Comparison of ENCODE assay signal across 21 cellular contexts in the genomic region with DNA sequence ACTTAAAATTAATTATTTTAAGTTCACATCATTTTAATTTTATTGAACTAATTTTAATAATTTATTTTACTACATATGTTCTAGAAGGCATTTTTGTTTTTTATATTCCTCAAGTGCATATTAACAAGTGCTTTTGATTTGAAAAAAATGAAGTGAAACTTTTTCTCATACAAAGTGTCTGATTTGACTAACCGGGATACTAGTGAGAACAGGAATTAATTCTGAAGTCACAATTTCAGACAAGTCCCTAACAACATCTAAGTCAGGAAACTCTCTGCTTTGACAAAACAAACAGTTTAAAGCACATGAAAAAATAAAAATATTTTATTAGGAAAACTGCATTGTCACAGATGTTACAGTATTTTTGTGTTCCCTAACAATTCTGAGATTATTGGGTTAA.
DNase-seq lines count a peak whose midpoint lies in the region; ATAC-seq and TF ChIP-seq lines count a peak whose summit lies in the region.
"Had no signal": no experiment of that assay in that cellular context is flagged by ENCODE, and none has a peak within 500 bp of the region (broad histone marks: within the 10 kb centered on the region; RNA-seq: fewer than 3 reads in every experiment).

No MANE protein-coding gene starts in this region.

- H3K36me3 Mint-ChIP-seq in HFFc6 (ENCODE audit: low read depth) (peaks cover 35% of the 10 kb centered on the region), neural progenitor cell (peaks cover 6% of the 10 kb centered on the region), CD14-positive monocyte (no peaks in the 10 kb centered on the region)
- H3K36me3 Mint-ChIP-seq in stimulated activated effector memory CD8-positive, alpha-beta T cell treated with anti-CD3 and anti-CD28 coated beads, Interleukin-12 subunit alpha, Interleukin-12 subunit beta, amount 100 ng/mL, for 72 hours, result no peaks in the 10 kb centered on the region
- H3K36me3 Mint-ChIP-seq: CD8-positive, alpha-beta memory T cell; IgD-negative memory B cell; T-cell had no signal

- H3K27ac ChIP-seq in neural progenitor cell, result no peak overlapping the region
- H3K27ac ChIP-seq: SJCRH30 had no signal

- TF ChIP-seq CTCF in GM12865 (IDR thresholded peaks at IDR 0.05; ENCODE audit: insufficient read depth, low read depth, low read length, missing control alignments) (no peak), HFFc6 (IDR thresholded peaks at IDR 0.05) (no peak), neural progenitor cell (IDR thresholded peaks at IDR 0.05) (no peak), CD14-positive monocyte (IDR thresholded peaks at IDR 0.05) (no peak)

- peak overlapping the region; percentile 93 for H3K27ac Mint-ChIP-seq in HFFc6
- peak overlapping the region; percentile 92 for H3K27ac Mint-ChIP-seq in neural progenitor cell
- no peak overlapping the region for H3K27ac Mint-ChIP-seq in CD14-positive monocyte
- H3K27ac Mint-ChIP-seq in stimulated activated effector memory CD8-positive, alpha-beta T cell treated with anti-CD3 and anti-CD28 coated beads, Interleukin-12 subunit alpha, Interleukin-12 subunit beta, amount 100 ng/mL, for 72 hours, result no peak overlapping the region
- H3K27ac Mint-ChIP-seq: CD8-positive, alpha-beta memory T cell; IgD-negative memory B cell; T-cell had no signal

- H3K79me2 ChIP-seq in neural progenitor cell (ENCODE audit: low read depth), result no peaks in the 10 kb centered on the region

- H3K9me3 Mint-ChIP-seq in HFFc6 (peaks cover 11% of the 10 kb centered on the region), neural progenitor cell (peaks cover 7% of the 10 kb centered on the region), CD14-positive monocyte (peaks cover 0 to 3% (median 0%) of the 10 kb centered on the region in 7 donors)
- no peaks in the 10 kb centered on the region for H3K9me3 Mint-ChIP-seq in stimulated activated effector memory CD8-positive, alpha-beta T cell treated with anti-CD3 and anti-CD28 coated beads, Interleukin-12 subunit alpha, Interleukin-12 subunit beta, amount 100 ng/mL, for 72 hours
- H3K9me3 Mint-ChIP-seq: CD8-positive, alpha-beta memory T cell; IgD-negative memory B cell had no signal

- H3K36me3 ChIP-seq in adipocyte (ENCODE audit: control insufficient read depth, insufficient read depth, low read length, severe bottlenecking), result no peaks in the 10 kb centered on the region
- H3K36me3 ChIP-seq in neural progenitor cell, result no peaks in the 10 kb centered on the region
- H3K36me3 ChIP-seq: BE2C, SJCRH30 had no signal

- H3K9ac ChIP-seq in adipocyte (ENCODE audit: low read length), result peak overlapping the region; percentile 40
- no peak overlapping the region for H3K9ac ChIP-seq in neural progenitor cell

- H3K4me3 Mint-ChIP-seq in HFFc6, result no peak overlapping the region
- H3K4me3 Mint-ChIP-seq in neural progenitor cell, result no peak overlapping the region
- no peak overlapping the region for H3K4me3 Mint-ChIP-seq in CD14-positive monocyte
- H3K4me3 Mint-ChIP-seq in stimulated activated effector memory CD8-positive, alpha-beta T cell treated with anti-CD3 and anti-CD28 coated beads, Interleukin-12 subunit alpha, Interleukin-12 subunit beta, amount 100 ng/mL, for 72 hours, result no peak overlapping the region
- H3K4me3 Mint-ChIP-seq: CD8-positive, alpha-beta memory T cell; IgD-negative memory B cell; T-cell had no signal

- peaks cover 3% of the 10 kb centered on the region for H3F3A ChIP-seq in neural progenitor cell (ENCODE audit: low read depth)

- H3K27me3 Mint-ChIP-seq in HFFc6 (ENCODE audit: insufficient read depth), result no peaks in the 10 kb centered on the region
- peaks cover 2% of the 10 kb centered on the region for H3K27me3 Mint-ChIP-seq in neural progenitor cell (ENCODE audit: insufficient read depth, low read depth)
- peaks cover 0 to 2% (median 0%) of the 10 kb centered on the region in 3 donors for H3K27me3 Mint-ChIP-seq in CD14-positive monocyte (ENCODE audit: low read depth in 3 of 3)
- H3K27me3 Mint-ChIP-seq: CD8-positive, alpha-beta memory T cell; IgD-negative memory B cell had no signal

- no peak overlapping the region for H3K4me3 ChIP-seq in GM12865 (ENCODE audit: low read depth, low read length)
- H3K4me3 ChIP-seq in adipocyte (ENCODE audit: low read length), result peak overlapping the region; percentile 18
- no peak overlapping the region for H3K4me3 ChIP-seq in neural progenitor cell
- H3K4me3 ChIP-seq: SJCRH30 had no signal

- intact Hi-C loops in CD14-positive monocyte (cut with micrococcal nuclease), result no loop called here

- ATAC-seq in stimulated activated effector memory CD8-positive, alpha-beta T cell treated with anti-CD3 and anti-CD28 coated beads, Interleukin-12 subunit alpha, Interleukin-12 subunit beta, amount 100 ng/mL, for 72 hours, result no peak
- ATAC-seq: T-cell had no signal

- H3K9me3 ChIP-seq in adipocyte (ENCODE audit: control insufficient read depth, low read length) (peaks cover 4% of the 10 kb centered on the region), neural progenitor cell (ENCODE audit: low read depth) (no peaks in the 10 kb centered on the region)
- H3K9me3 ChIP-seq: BE2C, SJCRH30 had no signal

- no peaks in the 10 kb centered on the region for H4K20me1 ChIP-seq in neural progenitor cell (ENCODE audit: low read depth)

- no peak overlapping the region for H3K4me2 ChIP-seq in neural progenitor cell

- peaks cover 69% of the 10 kb centered on the region for H3K4me1 Mint-ChIP-seq in HFFc6 (ENCODE audit: low read depth)
- H3K4me1 Mint-ChIP-seq in neural progenitor cell, result peaks cover 39% of the 10 kb centered on the region
- H3K4me1 Mint-ChIP-seq in CD14-positive monocyte, result no peaks in the 10 kb centered on the region
- H3K4me1 Mint-ChIP-seq in stimulated activated effector memory CD8-positive, alpha-beta T cell treated with anti-CD3 and anti-CD28 coated beads, Interleukin-12 subunit alpha, Interleukin-12 subunit beta, amount 100 ng/mL, for 72 hours, result no peaks in the 10 kb centered on the region
- H3K4me1 Mint-ChIP-seq: CD8-positive, alpha-beta memory T cell; IgD-negative memory B cell; T-cell had no signal

- peak; percentile 25 for DNase-seq in GM12865 (ENCODE audit: low read depth)
- DNase-seq in HFFc6, result no peak
- DNase-seq in adipocyte (ENCODE audit: low read depth), result no peak
- no peak for DNase-seq in neural progenitor cell (ENCODE audit: low spot score)
- DNase-seq in effector CD4-positive, alpha-beta T cell, result no peak
- DNase-seq in CD14-positive monocyte (ENCODE audit: low spot score), result no peak
- DNase-seq in glomerular visceral epithelial cell (ENCODE audit: extremely low spot score), result no peak
- no peak for DNase-seq in stimulated activated effector memory CD8-positive, alpha-beta T cell treated with anti-CD3 and anti-CD28 coated beads, Interleukin-12 subunit alpha, Interleukin-12 subunit beta, amount 100 ng/mL, for 72 hours (ENCODE audit: low spot score in 2 of 2)
- DNase-seq: BE2C; CD8-positive, alpha-beta memory T cell; DMS 273 treated with DMSO at 0.1 percent for 48 hours; GOT3; NCI-H1417 treated with DMSO at 0.1 percent for 48 hours; NCI-H2029; NCI-H2171 treated with DMSO at 0.1 percent for 48 hours; NCI-H510A; NCI-H82; RPMI8226; SJCRH30; T-cell had no signal

- H3K4me1 ChIP-seq in adipocyte (ENCODE audit: control insufficient read depth, insufficient read depth, low read length) (peaks cover 36% of the 10 kb centered on the region), neural progenitor cell (peaks cover 30% of the 10 kb centered on the region)
- H3K4me1 ChIP-seq: BE2C had no signal

- H3K27me3 ChIP-seq in adipocyte (replicated peaks; ENCODE audit: control insufficient read depth, insufficient read depth, low read length), result no peaks in the 10 kb centered on the region
- H3K27me3 ChIP-seq in neural progenitor cell, result no peaks in the 10 kb centered on the region
- H3K27me3 ChIP-seq: BE2C, SJCRH30 had no signal

- no peak overlapping the region for H2AFZ ChIP-seq in neural progenitor cell (replicated peaks)

Comparison
In these comparisons a context has a peak if more than half of its experiments do, and no peak if none do; other contexts are left out.
1. H3K27ac Mint-ChIP-seq: peak in HFFc6 (single experiment) and neural progenitor cell (single experiment); none in CD14-positive monocyte (0 of 7) and stimulated activated effector memory CD8-positive, alpha-beta T cell treated with anti-CD3 and anti-CD28 coated beads, Interleukin-12 subunit alpha, Interleukin-12 subunit beta, amount 100 ng/mL, for 72 hours (single experiment).